In the genomic region with DNA sequence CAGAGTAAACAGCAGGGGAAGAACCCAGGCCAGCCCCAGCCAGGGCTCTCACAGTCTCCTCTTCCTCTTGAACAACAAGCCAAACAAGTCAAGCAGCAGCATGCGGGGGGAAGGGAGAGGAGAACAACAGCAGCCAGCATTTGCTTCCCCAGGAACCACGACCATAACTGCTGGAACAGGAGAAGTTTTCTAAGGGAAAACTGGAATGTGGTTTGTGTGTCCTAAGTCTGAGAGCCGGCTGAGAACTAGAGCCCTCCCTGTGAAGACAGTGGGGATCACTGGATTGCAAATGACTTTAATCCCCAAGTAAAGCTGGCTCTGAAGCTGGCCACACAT, we compare ENCODE assay signal across 11 cellular contexts. TPM values are rescaled to one million over a fixed set of nuclear protein-coding genes. Genes with fewer than 3 reads are reported as not detected.
A peak's percentile ranks its signal among the peaks of the same experiment; 100 is the strongest.
DNase-seq lines count a peak whose midpoint lies in the region; ATAC-seq and TF ChIP-seq lines count a peak whose summit lies in the region.
"Had no signal": no experiment of that assay in that cellular context is flagged by ENCODE, and none has a peak within 500 bp of the region (broad histone marks: within the 10 kb centered on the region; RNA-seq: fewer than 3 reads in every experiment).

No MANE protein-coding gene starts in this region.

- ATAC-seq in heart left ventricle = no peak
- ATAC-seq in left cardiac atrium = no peak
- ATAC-seq in naive thymus-derived CD8-positive, alpha-beta T cell = no peak
- no peak for ATAC-seq in GM21423 (IDR thresholded peaks at IDR 0.05; ENCODE audit: unreplicated experiment)
- no peak for ATAC-seq in HG03442 (IDR thresholded peaks at IDR 0.05; ENCODE audit: unreplicated experiment)

- no peak overlapping the region for H3K9ac ChIP-seq in endodermal cell (ENCODE audit: extremely low read depth, low read length, poor library complexity, severe bottlenecking)

- H3K36me3 Mint-ChIP-seq in endodermal cell (ENCODE audit: low read depth) = peaks cover 17% of the 10 kb centered on the region
- peaks cover 5 to 31% (median 15%) of the 10 kb centered on the region in 3 donors for H3K36me3 Mint-ChIP-seq in naive thymus-derived CD8-positive, alpha-beta T cell

- H3K27ac ChIP-seq in heart left ventricle (peak overlapping the region in 9 of 12 donors; percentile 23 to 94 (median 49)), endodermal cell (ENCODE audit: low read depth, low read length) (peak overlapping the region; percentile 24), urinary bladder (ENCODE audit: low read depth) (peak overlapping the region; percentile 40)

- H3K4me3 ChIP-seq in heart left ventricle = no peak overlapping the region
- no peak overlapping the region for H3K4me3 ChIP-seq in endodermal cell (ENCODE audit: low read length)
- H3K4me3 ChIP-seq in urinary bladder (ENCODE audit: low read depth, low read length) = no peak overlapping the region

- peaks cover 0 to 80% (median 43%) of the 10 kb centered on the region in 12 donors for H3K4me1 ChIP-seq in heart left ventricle
- peaks cover 7% of the 10 kb centered on the region for H3K4me1 ChIP-seq in endodermal cell (ENCODE audit: control insufficient read depth, insufficient read depth, low read length)
- H3K4me1 ChIP-seq in urinary bladder (ENCODE audit: insufficient read depth) = peaks cover 3% of the 10 kb centered on the region

- H3K9me3 ChIP-seq in heart left ventricle = no peaks in the 10 kb centered on the region
- no peaks in the 10 kb centered on the region for H3K9me3 ChIP-seq in endodermal cell (ENCODE audit: control insufficient read depth, low read length)

- H3K27ac Mint-ChIP-seq in endodermal cell = peak overlapping the region; percentile 76
- peak overlapping the region in 8 of 10 donors; percentile 15 to 92 (median 70) for H3K27ac Mint-ChIP-seq in naive thymus-derived CD8-positive, alpha-beta T cell
- H3K27ac Mint-ChIP-seq: T-helper 1 cell treated with Interleukin-12 subunit alpha and Interleukin-12 subunit beta and Interleukin-4 antibody, amounts not matched to agents 30 μg/mL and 1 μg/mL, for 36 hours had no signal

- H3K9me3 Mint-ChIP-seq in endodermal cell = no peaks in the 10 kb centered on the region
- H3K9me3 Mint-ChIP-seq in naive thymus-derived CD8-positive, alpha-beta T cell = no peaks in the 10 kb centered on the region
- H3K9me3 Mint-ChIP-seq: T-helper 1 cell treated with Interleukin-12 subunit alpha and Interleukin-12 subunit beta and Interleukin-4 antibody, amounts not matched to agents 30 μg/mL and 1 μg/mL, for 36 hours had no signal

- no peak overlapping the region for H3K4me3 Mint-ChIP-seq in endodermal cell
- no peak overlapping the region for H3K4me3 Mint-ChIP-seq in naive thymus-derived CD8-positive, alpha-beta T cell
- H3K4me3 Mint-ChIP-seq: T-helper 1 cell treated with Interleukin-12 subunit alpha and Interleukin-12 subunit beta and Interleukin-4 antibody, amounts not matched to agents 30 μg/mL and 1 μg/mL, for 36 hours had no signal

- H3K4me1 Mint-ChIP-seq in endodermal cell = peaks cover 15% of the 10 kb centered on the region
- H3K4me1 Mint-ChIP-seq in naive thymus-derived CD8-positive, alpha-beta T cell = peaks cover 13 to 28% (median 16%) of the 10 kb centered on the region in 4 donors

- TF ChIP-seq CTCF in heart left ventricle (IDR thresholded peaks at IDR 0.05) (no peak), endodermal cell (conservative IDR thresholded peaks at IDR 0.05) (no peak)

- POLR2A ChIA-PET in naive thymus-derived CD8-positive, alpha-beta T cell (lab: Charles Lee) = no interaction called here

- WGBS in heart left ventricle, 4 donors = 30 to 60% (median 50%) methylated on average over 3 of the region's 3 CpGs
- 79% methylated on average over 3 of the region's 3 CpGs; no CpG with 5 or more reads in 1 of the 2 experiments for WGBS in endodermal cell (ENCODE audit: insufficient coverage in 1 of 2, insufficient read length in 1 of 2), 2 experiments
- WGBS in urinary bladder = 35% methylated on average over 3 of the region's 3 CpGs

- TF ChIP-seq POLR2A in heart left ventricle (IDR thresholded peaks at IDR 0.05) = no peak

- H3K36me3 ChIP-seq in heart left ventricle (peaks cover 0 to 58% (median 39%) of the 10 kb centered on the region in 9 donors), endodermal cell (ENCODE audit: control insufficient read depth, insufficient read depth, low read length) (no peaks in the 10 kb centered on the region), urinary bladder (ENCODE audit: insufficient read depth) (peaks cover 4% of the 10 kb centered on the region)

- H3K27me3 Mint-ChIP-seq in endodermal cell (ENCODE audit: insufficient read depth) = no peaks in the 10 kb centered on the region
- H3K27me3 Mint-ChIP-seq in naive thymus-derived CD8-positive, alpha-beta T cell = no peaks in the 10 kb centered on the region

- intact Hi-C loops in heart left ventricle (cut with DNase I) = loop anchor here in 4 of 10 donors (5.0 kb wide), 4 partner anchors 46 to 76 kb away; a partner anchor contains a TSS
- intact Hi-C loops in left cardiac atrium (cut with DNase I) = loop anchor here in 1 of 2 donors (5.0 kb wide), 1 partner anchor 71 kb away; no protein-coding TSS in a partner anchor

- peak in 1 of 5 donors; percentile 25 for DNase-seq in heart left ventricle
- no peak for DNase-seq in left cardiac atrium
- no peak for DNase-seq in endodermal cell
- DNase-seq in naive thymus-derived CD8-positive, alpha-beta T cell = no peak
- no peak for DNase-seq in HUDEP-2 (lab: John Stamatoyannopoulos, UW; ENCODE audit: unreplicated experiment in 76 of 76)
- DNase-seq: activated CD8-positive, alpha-beta memory T cell treated with anti-CD3 and anti-CD28 coated beads, Interleukin-2, amount 50 U/mL, for 48 hours; NCI-H524 treated with DMSO at 0.1 percent for 48 hours had no signal

- no peaks in the 10 kb centered on the region for H3K27me3 ChIP-seq in heart left ventricle
- no peaks in the 10 kb centered on the region for H3K27me3 ChIP-seq in endodermal cell (ENCODE audit: control insufficient read depth, insufficient read depth, low read length, poor library complexity, severe bottlenecking)

RNA-seq across cellular contexts. Expression of a gene that starts 48.2 kb away (rescaled TPM):
- total RNA-seq in heart left ventricle = 100 to 1,000 TPM; 141 to 915 (median 310) TPM
- 100 to 1,000 TPM; 193 to 243 TPM for polyA plus RNA-seq in heart left ventricle
- 100 to 1,000 TPM; 107 to 179 TPM for total RNA-seq in left cardiac atrium
- total RNA-seq in endodermal cell = 10 to 100 TPM in 1 of 2 donors, 1 to 10 TPM in 1; 6.6 to 14.9 TPM
- 13.1 TPM for polyA plus RNA-seq in endodermal cell (2013, experiment 1 of 2)
- polyA plus RNA-seq in endodermal cell (2013, experiment 2 of 2) = 10.1 TPM
- 10 to 100 TPM; 77.9 to 78.6 TPM for total RNA-seq in naive thymus-derived CD8-positive, alpha-beta T cell
- 10 to 100 TPM; 37.7 to 74.2 (median 63.8) TPM for polyA plus RNA-seq in naive thymus-derived CD8-positive, alpha-beta T cell
- total RNA-seq in urinary bladder = 17.8 TPM
- 113 TPM for polyA plus RNA-seq in urinary bladder
